In genomic region chr20:3239867-3240775, GRCh38 we compare ENCODE assay signal across 8 cellular contexts. TPM values are rescaled to one million over a fixed set of nuclear protein-coding genes. Genes with fewer than 3 reads are reported as not detected.
DNase-seq lines count a peak whose midpoint lies in the region; ATAC-seq, FAIRE-seq and TF ChIP-seq lines count a peak whose summit lies in the region.

No MANE protein-coding gene starts in this region.

- H3K4me2 ChIP-seq in Loucy (ENCODE audit: low read depth, low read length, poor library complexity, severe bottlenecking), result peak overlapping the region; percentile 86

- no peaks in the 10 kb centered on the region for H3K9me2 ChIP-seq in Loucy (replicated peaks; ENCODE audit: low read depth, low read length)

- intact Hi-C loops in posterior cingulate gyrus (cut with DNase I), result no loop called here

- DNase-seq in AG09309 (ENCODE audit: low read depth) (no peak), dermis blood vessel endothelial cell (peak; percentile 51), HTR-8/SVneo (ENCODE audit: insufficient read length, low spot score) (no peak), posterior cingulate gyrus (no peak), superior temporal gyrus (ENCODE audit: extremely low spot score) (no peak)

- peaks cover 4% of the 10 kb centered on the region; the same call in 1 of the 2 replicates for H3K79me2 ChIP-seq in Loucy (ENCODE audit: insufficient read depth, low read length)

- no peak for ATAC-seq in GM18505 (IDR thresholded peaks at IDR 0.05; ENCODE audit: unreplicated experiment)

- TF ChIP-seq CTCF in AG09309 (IDR thresholded peaks at IDR 0.05; ENCODE audit: control insufficient read depth, insufficient read depth, low read depth, low read length, missing control alignments) (no peak), Loucy (conservative IDR thresholded peaks at IDR 0.05; ENCODE audit: low read length) (no peak)

- H3K9me3 ChIP-seq in Loucy (ENCODE audit: insufficient read depth, low read depth, low read length), result no peaks in the 10 kb centered on the region
- H3K9me3 ChIP-seq in muscle layer of colon (ENCODE audit: low read length), result no peaks in the 10 kb centered on the region

- H3K9ac ChIP-seq in Loucy (ENCODE audit: low read depth, low read length, poor library complexity, severe bottlenecking) (peak overlapping the region; percentile 69), muscle layer of colon (ENCODE audit: low read length) (no peak overlapping the region)

- peak overlapping the region; percentile 94 for H2AFZ ChIP-seq in Loucy (ENCODE audit: low read length)

- peaks cover 7% of the 10 kb centered on the region for H3K27me3 ChIP-seq in Loucy (ENCODE audit: insufficient read depth, low read length, poor library complexity, severe bottlenecking)
- H3K27me3 ChIP-seq in muscle layer of colon (ENCODE audit: control insufficient read depth in 1 of 2, insufficient read depth in 2 of 2, low read length in 2 of 2), result peaks cover 33 to 69% of the 10 kb centered on the region in 2 donors

- H3K4me3 ChIP-seq in AG09309 (ENCODE audit: control insufficient read depth, low read depth, low read length) (peak overlapping the region; percentile 69), Loucy (ENCODE audit: low read length, poor library complexity, severe bottlenecking) (peak overlapping the region; percentile 82), muscle layer of colon (ENCODE audit: low read depth in 1 of 2, low read length in 2 of 2) (peak overlapping the region; percentile 41 to 54)

- H3K27ac ChIP-seq in muscle layer of colon (ENCODE audit: low read depth, low read length), result no peak overlapping the region

- no peaks in the 10 kb centered on the region for H4K20me1 ChIP-seq in Loucy (ENCODE audit: insufficient read depth, low read length, poor library complexity, severe bottlenecking)

- H3K36me3 ChIP-seq in Loucy (ENCODE audit: insufficient read depth, low read length), result no peaks in the 10 kb centered on the region
- H3K36me3 ChIP-seq in muscle layer of colon (ENCODE audit: insufficient read depth, low read length), result no peaks in the 10 kb centered on the region

- no peak for TF ChIP-seq POLR2A in GM18505 (IDR thresholded peaks at IDR 0.05; ENCODE audit: borderline replicate concordance, extremely low read depth, insufficient read depth, insufficient read length)

- no peaks in the 10 kb centered on the region for H3F3A ChIP-seq in Loucy (ENCODE audit: low read depth)

- H3K4me1 ChIP-seq in Loucy (ENCODE audit: insufficient read depth, low read length, poor library complexity, severe bottlenecking) (peaks cover 5% of the 10 kb centered on the region), muscle layer of colon (ENCODE audit: insufficient read depth, low read length) (peaks cover 5% of the 10 kb centered on the region)

- no peak for FAIRE-seq in HTR-8/SVneo (lab: Jason Lieb, UNC)

RNA-seq across cellular contexts. Expression of gene SLC4A11, which starts 1.1 kb away (rescaled TPM):
- total RNA-seq in dermis blood vessel endothelial cell, result 7.5 and 14.9 TPM in 2 replicates

RNA-seq across cellular contexts. Expression of gene ITPA, which starts 30.8 kb away (rescaled TPM):
- total RNA-seq in dermis blood vessel endothelial cell, result 33.6 and 36.6 TPM in 2 replicates

RNA-seq across cellular contexts. Expression of gene DDRGK1, which starts 35.6 kb away (rescaled TPM):
- 41.0 and 53.1 TPM in 2 replicates for total RNA-seq in dermis blood vessel endothelial cell
